ENCODE assay signal across 11 cellular contexts in the genomic region with DNA sequence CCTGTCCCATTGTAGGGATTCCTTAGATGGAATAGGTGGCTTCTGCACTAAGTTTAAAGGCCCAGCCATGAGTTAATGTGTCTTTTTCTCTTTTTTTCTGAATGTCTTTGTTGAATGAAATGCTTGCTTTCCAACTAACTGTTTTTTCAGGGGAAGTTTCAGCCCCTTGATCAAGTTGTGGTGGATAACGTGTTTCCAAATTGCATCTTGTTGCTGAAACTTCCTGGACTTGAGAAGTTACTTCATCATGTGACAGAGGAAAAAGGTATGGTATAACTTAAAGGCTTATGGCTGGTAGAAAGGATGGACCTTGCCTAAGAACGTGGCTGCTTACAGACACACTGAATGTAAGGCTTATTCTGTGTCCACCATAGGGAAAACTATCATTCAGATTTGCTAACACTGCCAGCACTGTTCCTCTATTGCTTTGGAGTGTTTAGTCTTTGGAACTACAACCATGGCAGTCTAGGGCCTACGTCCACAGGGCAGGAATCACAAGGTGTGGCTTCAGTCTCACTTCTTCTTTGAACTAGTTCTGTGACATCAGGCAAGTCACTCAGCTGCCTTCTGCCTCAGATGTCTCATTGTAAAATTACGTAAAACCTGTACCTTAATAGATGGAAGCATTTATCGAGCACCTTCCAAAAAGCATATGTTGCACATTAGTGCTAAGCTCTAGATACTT. TPM values are rescaled to one million over a fixed set of nuclear protein-coding genes. Genes with fewer than 3 reads are reported as not detected.
DNase-seq lines count a peak whose midpoint lies in the region; ATAC-seq and TF ChIP-seq lines count a peak whose summit lies in the region.
"Had no signal": no experiment of that assay in that cellular context is flagged by ENCODE, and none has a peak within 500 bp of the region (broad histone marks: within the 10 kb centered on the region; RNA-seq: fewer than 3 reads in every experiment).

No MANE protein-coding gene starts in this region.

- H3K27me3 ChIP-seq in neutrophil = no peaks in the 10 kb centered on the region

- intact Hi-C loops in CD14-positive monocyte (cut with micrococcal nuclease) = no loop called here

- peak overlapping the region; percentile 57 to 94 (median 82) for H3K27ac Mint-ChIP-seq in CD14-positive monocyte
- H3K27ac Mint-ChIP-seq: H9 had no signal

- TF ChIP-seq CTCF in CD14-positive monocyte (IDR thresholded peaks at IDR 0.05) (no peak), neutrophil (IDR thresholded peaks at IDR 0.05) (no peak)

- DNase-seq in CD14-positive monocyte (ENCODE audit: low spot score) (peak; percentile 60), GF-D8 (lab: John Stamatoyannopoulos, UW) (peak; percentile 94), MV-4-11 (lab: John Stamatoyannopoulos, UW) (peak; percentile 41), NCI-H1092 treated with DMSO at 0.1 percent for 48 hours (lab: John Stamatoyannopoulos, UW) (no peak), NCI-H226 (no peak)
- DNase-seq: CD4-positive, CD25-positive, alpha-beta regulatory T cell; GOT3; H9 had no signal

- H3K4me1 ChIP-seq in neutrophil (ENCODE audit: control insufficient read depth in 1 of 2, insufficient read depth in 1 of 2, low read depth in 1 of 2, low read length in 1 of 2) = peaks cover 43 to 45% of the 10 kb centered on the region in 2 experiments
- H3K4me1 ChIP-seq: A549 had no signal

- H3K36me3 ChIP-seq in neutrophil = no peaks in the 10 kb centered on the region

- H3K4me3 ChIP-seq in neutrophil (ENCODE audit: low read depth in 1 of 2, low read length in 1 of 2) = no peak overlapping the region
- H3K4me3 ChIP-seq: A549 had no signal

- peak overlapping the region; percentile 82 for H3K27ac ChIP-seq in neutrophil
- H3K27ac ChIP-seq: A549 had no signal

- no peak for ATAC-seq in HG02759 (IDR thresholded peaks at IDR 0.05; ENCODE audit: unreplicated experiment)
- ATAC-seq: A549 had no signal

- no peak overlapping the region for H3K4me3 Mint-ChIP-seq in CD14-positive monocyte
- H3K4me3 Mint-ChIP-seq: CD4-positive, CD25-positive, alpha-beta regulatory T cell; H9 had no signal

- H3K27me3 Mint-ChIP-seq in CD14-positive monocyte (ENCODE audit: low read depth in 3 of 3) = no peaks in the 10 kb centered on the region
- H3K27me3 Mint-ChIP-seq: CD4-positive, CD25-positive, alpha-beta regulatory T cell had no signal

- peaks cover 31% of the 10 kb centered on the region for H3K4me1 Mint-ChIP-seq in CD14-positive monocyte

- no peaks in the 10 kb centered on the region for H3K9me3 ChIP-seq in neutrophil
- H3K9me3 ChIP-seq: A549 had no signal

- peaks cover 0 to 4% (median 0%) of the 10 kb centered on the region in 7 donors for H3K9me3 Mint-ChIP-seq in CD14-positive monocyte

- H3K36me3 Mint-ChIP-seq in CD14-positive monocyte = peaks cover 62 to 63% of the 10 kb centered on the region in 2 donors

RNA-seq across cellular contexts. Expression of a gene that starts 25.3 kb away (rescaled TPM):
- 10 to 100 TPM; 65.9 to 71.5 TPM for polyA plus RNA-seq in CD14-positive monocyte

Comparison
In these comparisons a context has a peak if more than half of its experiments do, and no peak if none do; other contexts are left out.
1. DNase-seq: peak in CD14-positive monocyte (single experiment), GF-D8 (single experiment) and MV-4-11 (single experiment); none in NCI-H1092 treated with DMSO at 0.1 percent for 48 hours (single experiment) and NCI-H226 (single experiment).